Comparison of ENCODE assay signal across 13 cellular contexts in the genomic region with DNA sequence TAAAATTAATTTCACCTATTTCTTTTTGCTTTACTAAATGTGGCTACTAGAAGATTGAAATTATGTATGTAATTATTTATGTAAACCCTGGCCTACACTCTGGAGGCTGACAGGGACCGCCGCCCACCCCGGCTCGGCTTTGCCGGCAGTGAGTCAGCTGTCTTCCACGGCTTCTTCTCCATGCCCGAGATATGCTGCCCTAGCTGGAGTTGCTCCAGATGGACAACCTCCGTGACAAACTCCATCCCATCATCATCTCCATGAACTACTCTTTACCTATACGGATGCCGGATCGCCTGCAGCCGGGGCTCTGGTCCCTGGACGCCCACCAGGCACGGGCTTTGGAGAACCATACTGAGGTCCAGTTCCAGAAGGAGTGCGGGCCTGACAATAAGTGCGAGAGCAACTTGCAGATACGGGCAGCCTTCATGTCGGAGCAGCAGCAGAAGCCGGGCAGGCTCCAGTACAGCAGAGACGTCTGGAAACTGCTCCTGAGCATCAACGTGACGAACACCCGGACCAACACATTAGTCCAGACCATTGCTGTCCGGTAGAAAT.
DNase-seq lines count a peak whose midpoint lies in the region; ATAC-seq lines count a peak whose summit lies in the region.
"Had no signal": no experiment of that assay in that cellular context is flagged by ENCODE, and none has a peak within 500 bp of the region (broad histone marks: within the 10 kb centered on the region; RNA-seq: fewer than 3 reads in every experiment).

No MANE protein-coding gene starts in this region.

- H3K9me3 ChIP-seq in neuronal stem cell (replicated peaks in 1 of 2; ENCODE audit: control insufficient read depth in 2 of 2, insufficient read depth in 1 of 2, low read depth in 1 of 2, low read length in 2 of 2): no peaks in the 10 kb centered on the region

- H2BK12ac ChIP-seq in neuronal stem cell (ENCODE audit: low read length): no peak overlapping the region

- no peak overlapping the region for H3K14ac ChIP-seq in neuronal stem cell (ENCODE audit: low read length)

- no peak overlapping the region for H4K91ac ChIP-seq in neuronal stem cell (ENCODE audit: low read depth, low read length, poor library complexity)

- H3K18ac ChIP-seq in neuronal stem cell (ENCODE audit: low read length): peak overlapping the region; percentile 57

- H3K4me3 Mint-ChIP-seq in activated naive CD8-positive, alpha-beta T cell: peak overlapping the region; percentile 12
- no peak overlapping the region for H3K4me3 Mint-ChIP-seq in activated naive CD8-positive, alpha-beta T cell treated with anti-CD3 and anti-CD28 coated beads for 36 hours
- H3K4me3 Mint-ChIP-seq: CD4-positive, CD25-positive, alpha-beta regulatory T cell had no signal

- no peak overlapping the region for H3K27ac Mint-ChIP-seq in activated naive CD8-positive, alpha-beta T cell
- H3K27ac Mint-ChIP-seq in activated naive CD8-positive, alpha-beta T cell treated with anti-CD3 and anti-CD28 coated beads for 36 hours: no peak overlapping the region
- H3K27ac Mint-ChIP-seq: CD4-positive, CD25-positive, alpha-beta regulatory T cell had no signal

- no peak overlapping the region for H4K8ac ChIP-seq in neuronal stem cell (ENCODE audit: low read depth, low read length)

- ATAC-seq in GM19328 (IDR thresholded peaks at IDR 0.05; ENCODE audit: unreplicated experiment): no peak
- ATAC-seq: HepG2 had no signal

- H3K4me3 ChIP-seq in neuronal stem cell (ENCODE audit: low read length in 2 of 2): peak overlapping the region in 1 of 2 donors; percentile 10
- H3K4me3 ChIP-seq: BLaER1 treated with 17β-estradiol and CSF1 and Interleukin-3, amounts not matched to agents 10 nM and 100 nM had no signal

- no CpG with 5 or more reads among the region's 24 CpGs for WGBS in neuronal stem cell (ENCODE audit: extremely low coverage in 2 of 2, insufficient read length in 2 of 2, insufficient replicate concordance in 1 of 2), 2 donors

- H2AFZ ChIP-seq in neuronal stem cell (ENCODE audit: low read length): no peak overlapping the region

- H3K4ac ChIP-seq in neuronal stem cell (ENCODE audit: low read length): no peak overlapping the region

- H3K9ac ChIP-seq in neuronal stem cell (ENCODE audit: low read depth, low read length, poor library complexity): no peak overlapping the region
- H3K9ac ChIP-seq: BLaER1 treated with 17β-estradiol and CSF1 and Interleukin-3, amounts not matched to agents 10 nM and 100 nM had no signal

- H3K4me2 ChIP-seq in neuronal stem cell (ENCODE audit: insufficient read depth, low read length, poor library complexity, severe bottlenecking): no peak overlapping the region

- H3K36me3 ChIP-seq in neuronal stem cell (replicated peaks in 1 of 2; ENCODE audit: control insufficient read depth in 2 of 2, insufficient read depth in 2 of 2, low read length in 2 of 2): no peaks in the 10 kb centered on the region
- H3K36me3 ChIP-seq: BLaER1 treated with 17β-estradiol and CSF1 and Interleukin-3, amounts not matched to agents 10 nM and 100 nM had no signal

- H3K36me3 Mint-ChIP-seq in activated naive CD8-positive, alpha-beta T cell: no peaks in the 10 kb centered on the region
- H3K36me3 Mint-ChIP-seq in activated naive CD8-positive, alpha-beta T cell treated with anti-CD3 and anti-CD28 coated beads for 36 hours: peaks cover 3% of the 10 kb centered on the region
- H3K36me3 Mint-ChIP-seq: CD4-positive, CD25-positive, alpha-beta regulatory T cell had no signal

- peaks cover 2% of the 10 kb centered on the region for H3K79me1 ChIP-seq in neuronal stem cell (ENCODE audit: low read depth, low read length)

- H3K23ac ChIP-seq in neuronal stem cell (ENCODE audit: low read depth, low read length, poor library complexity): no peak overlapping the region

- H3K27me3 Mint-ChIP-seq in activated naive CD8-positive, alpha-beta T cell: no peaks in the 10 kb centered on the region
- H3K27me3 Mint-ChIP-seq in activated naive CD8-positive, alpha-beta T cell treated with anti-CD3 and anti-CD28 coated beads for 36 hours: no peaks in the 10 kb centered on the region

- no peaks in the 10 kb centered on the region for H3K9me3 Mint-ChIP-seq in activated naive CD8-positive, alpha-beta T cell (ENCODE audit: low read depth)
- peaks cover 9% of the 10 kb centered on the region for H3K9me3 Mint-ChIP-seq in activated naive CD8-positive, alpha-beta T cell treated with anti-CD3 and anti-CD28 coated beads for 36 hours

- DNase-seq in activated naive CD8-positive, alpha-beta T cell treated with anti-CD3 and anti-CD28 coated beads for 36 hours: no peak
- DNase-seq in RPMI7951 (ENCODE audit: low read depth): peak; percentile 5
- no peak for DNase-seq in neuronal stem cell (ENCODE audit: low spot score)
- no peak for DNase-seq in stimulated activated CD4-positive, alpha-beta T cell treated with anti-CD3 and anti-CD28 coated beads, Interleukin-4, amount 100 ng/mL, for 4 hours
- no peak for DNase-seq in pons (ENCODE audit: low spot score)
- DNase-seq: ACHN, DMS53, HCEC 1CT had no signal

- H3K27me3 ChIP-seq in neuronal stem cell (ENCODE audit: control insufficient read depth in 3 of 3, insufficient read depth in 3 of 3, low read depth in 1 of 3, low read length in 3 of 3): peaks cover 0 to 2% (median 1%) of the 10 kb centered on the region in 3 experiments
- H3K27me3 ChIP-seq: BLaER1 treated with 17β-estradiol and CSF1 and Interleukin-3, amounts not matched to agents 10 nM and 100 nM had no signal

- peaks cover 50% of the 10 kb centered on the region for H3K4me1 Mint-ChIP-seq in activated naive CD8-positive, alpha-beta T cell (ENCODE audit: low read depth)
- H3K4me1 Mint-ChIP-seq in activated naive CD8-positive, alpha-beta T cell treated with anti-CD3 and anti-CD28 coated beads for 36 hours: peaks cover 28% of the 10 kb centered on the region

- H2BK15ac ChIP-seq in neuronal stem cell (ENCODE audit: low read length): no peak overlapping the region

- no peak overlapping the region for H2AK5ac ChIP-seq in neuronal stem cell (ENCODE audit: low read depth, low read length)

- H2BK120ac ChIP-seq in neuronal stem cell (ENCODE audit: low read depth, low read length): no peak overlapping the region

- no peak overlapping the region for H3K27ac ChIP-seq in neuronal stem cell (replicated peaks; ENCODE audit: low read length)
- H3K27ac ChIP-seq: BLaER1 treated with 17β-estradiol and CSF1 and Interleukin-3, amounts not matched to agents 10 nM and 100 nM had no signal

- H2BK5ac ChIP-seq in neuronal stem cell (ENCODE audit: low read length): no peak overlapping the region

- no peaks in the 10 kb centered on the region for H3K4me1 ChIP-seq in neuronal stem cell (ENCODE audit: control insufficient read depth in 2 of 2, insufficient read depth in 1 of 2, low read depth in 1 of 2, low read length in 2 of 2)
